8 cellular contexts compared by ENCODE assay signal in the genomic region with DNA sequence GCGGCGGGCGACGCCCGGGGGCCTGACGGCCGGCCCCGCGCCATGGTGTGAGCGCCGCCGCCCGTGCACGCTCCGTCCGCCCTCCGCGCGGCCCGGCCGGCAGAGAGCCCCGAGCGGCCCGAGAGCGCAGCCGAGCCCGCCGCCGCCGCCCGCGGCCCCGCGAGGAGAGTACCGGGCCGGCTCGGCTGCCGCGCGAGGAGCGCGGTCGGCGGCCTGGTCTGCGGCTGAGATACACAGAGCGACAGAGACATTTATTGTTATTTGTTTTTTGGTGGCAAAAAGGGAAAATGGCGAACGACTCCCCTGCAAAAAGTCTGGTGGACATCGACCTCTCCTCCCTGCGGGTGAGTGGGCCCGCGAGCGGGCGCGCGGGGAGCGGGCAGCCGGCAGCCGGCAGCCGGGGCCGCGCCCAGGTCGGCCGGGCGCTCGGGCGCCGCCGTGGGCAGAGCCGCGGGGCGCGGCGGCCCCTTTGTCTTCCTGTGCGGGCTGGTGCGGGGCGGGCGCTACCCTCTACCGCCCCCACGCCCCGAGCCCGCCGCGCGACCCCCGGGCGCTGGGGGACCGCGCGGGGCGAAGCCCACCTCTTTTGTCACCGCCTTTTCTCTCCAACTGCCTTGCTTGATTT. TPM values are rescaled to one million over a fixed set of nuclear protein-coding genes. Genes with fewer than 3 reads are reported as not detected.
DNase-seq lines count a peak whose midpoint lies in the region; ATAC-seq and TF ChIP-seq lines count a peak whose summit lies in the region.

No MANE protein-coding gene starts in this region.

- peak overlapping the region in 3 of 4 donors; percentile 90 to 93 (median 90) for H3K27ac ChIP-seq in gastroesophageal sphincter
- H3K27ac ChIP-seq in rectal smooth muscle tissue (ENCODE audit: low read depth, low read length) = peak overlapping the region; percentile 55

- peak overlapping the region; percentile 67 to 71 for H3K4me3 ChIP-seq in gastroesophageal sphincter
- peak overlapping the region; percentile 75 for H3K4me3 ChIP-seq in rectal smooth muscle tissue (ENCODE audit: low read length)

- H3K4me1 ChIP-seq in gastroesophageal sphincter (peaks cover 0 to 57% (median 0%) of the 10 kb centered on the region in 3 donors), rectal smooth muscle tissue (ENCODE audit: control insufficient read depth, insufficient read depth, low read length) (peaks cover 4% of the 10 kb centered on the region)

- WGBS in gastroesophageal sphincter (ENCODE audit: low coverage in 1 of 2), 2 donors = 1% methylated on average over 14 of the region's 92 CpGs; no CpG with 5 or more reads in 1 of the 2 donors

- no peak for TF ChIP-seq POLR2A in gastroesophageal sphincter (IDR thresholded peaks at IDR 0.05)

- H3K9me3 ChIP-seq in gastroesophageal sphincter = peaks cover 0 to 10% (median 0%) of the 10 kb centered on the region in 3 donors

- no peak for TF ChIP-seq CTCF in gastroesophageal sphincter (IDR thresholded peaks at IDR 0.05)

- ATAC-seq in Right ventricle myocardium superior (ENCODE audit: poor library complexity) (peak; percentile 10), HG03175 (IDR thresholded peaks at IDR 0.05; ENCODE audit: unreplicated experiment) (peak; percentile 59), gastroesophageal sphincter (peak; percentile 21)

- intact Hi-C loops in Right ventricle myocardium superior (cut with DNase I) (loop anchor here (5.0 to 10.0 kb wide), 3 partner anchors 134 to 283 kb away; no protein-coding TSS in a partner anchor), cardiac septum (cut with DNase I) (loop anchor here (2.0 to 10.0 kb wide), 5 partner anchors 39 to 263 kb away; no protein-coding TSS in a partner anchor)

- H3K36me3 ChIP-seq in gastroesophageal sphincter (no peaks in the 10 kb centered on the region), rectal smooth muscle tissue (ENCODE audit: control insufficient read depth, insufficient read depth, low read length) (no peaks in the 10 kb centered on the region)

- TF ChIP-seq EP300 in gastroesophageal sphincter (IDR thresholded peaks at IDR 0.05) = no peak

- DNase-seq in Right ventricle myocardium superior = no peak
- DNase-seq in cardiac septum (ENCODE audit: low spot score) = no peak
- peak; percentile 73 for DNase-seq in activated CD8-positive, alpha-beta memory T cell treated with anti-CD3 and anti-CD28 coated beads for 24 hours
- DNase-seq in mesenteric fat pad (ENCODE audit: low spot score) = no peak
- no peak for DNase-seq in OCI-M2 (lab: John Stamatoyannopoulos, UW; ENCODE audit: unreplicated experiment)

- H3K27me3 ChIP-seq in gastroesophageal sphincter = no peaks in the 10 kb centered on the region
- H3K27me3 ChIP-seq in rectal smooth muscle tissue (ENCODE audit: control insufficient read depth, insufficient read depth, low read length) = no peaks in the 10 kb centered on the region

- H3K9ac ChIP-seq in rectal smooth muscle tissue (ENCODE audit: low read length) = peak overlapping the region; percentile 63

RNA-seq across cellular contexts. Expression of a gene that starts 0.4 kb away (rescaled TPM):
- total RNA-seq in Right ventricle myocardium superior = 76.9 TPM
- total RNA-seq in cardiac septum = 135 TPM
- total RNA-seq in gastroesophageal sphincter = 10 to 100 TPM; 35.8 to 59.5 (median 48.9) TPM
- total RNA-seq in mesenteric fat pad = 117 TPM
